8 cellular contexts compared by ENCODE assay signal in the genomic region with DNA sequence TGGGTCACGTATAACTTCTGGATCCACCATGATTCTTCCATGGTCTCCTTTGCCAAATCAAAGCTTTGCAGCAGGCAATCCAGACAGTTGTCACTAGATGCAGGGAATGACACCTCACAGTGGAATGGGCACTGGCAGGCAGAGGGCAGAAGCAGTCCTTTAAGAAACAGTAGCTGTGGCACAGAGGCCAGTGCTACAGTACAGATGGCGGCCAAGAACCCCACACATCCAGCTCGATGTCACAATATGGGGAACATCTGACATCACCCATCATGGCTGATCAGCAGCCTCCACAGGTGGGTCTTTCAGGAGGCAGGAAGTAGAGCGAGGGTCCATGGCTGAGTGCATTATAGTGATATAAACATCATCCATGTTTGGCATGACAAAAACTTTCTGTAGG. TPM values are rescaled to one million over a fixed set of nuclear protein-coding genes. Genes with fewer than 3 reads are reported as not detected.
DNase-seq lines count a peak whose midpoint lies in the region; ATAC-seq and TF ChIP-seq lines count a peak whose summit lies in the region.

No MANE protein-coding gene starts in this region.

- H3K27me3 ChIP-seq in gastrocnemius medialis = no peaks in the 10 kb centered on the region

- in situ Hi-C loops in gastrocnemius medialis (cut with MboI; ENCODE audit: low sequenced_read_pairs in 4 of 4) = loop anchor here (5.0 to 25.0 kb wide), 5 partner anchors 126 to 236 kb away; a partner anchor contains a TSS

- no peak for TF ChIP-seq POLR2A in gastrocnemius medialis (IDR thresholded peaks at IDR 0.05)

- DNase-seq in SIG-M5 treated with dmso at 0.1 percent for 504 hours (lab: John Stamatoyannopoulos, UW; ENCODE audit: unreplicated experiment) = peak; percentile 59
- no peak for DNase-seq in SIG-M5 (lab: John Stamatoyannopoulos, UW)
- peak; percentile 43 for DNase-seq in NAMALWA (ENCODE audit: low spot score)
- DNase-seq in coronary artery (ENCODE audit: low spot score) = no peak
- DNase-seq in gastrocnemius medialis = peak; percentile 73 to 91
- no peak for DNase-seq in cerebellar nuclear complex (lab: John Stamatoyannopoulos, UW)
- DNase-seq in 8988T = no peak

- H3K9me3 ChIP-seq in gastrocnemius medialis = no peaks in the 10 kb centered on the region

- ATAC-seq in gastrocnemius medialis (peak; percentile 28 to 55), GM18519 (IDR thresholded peaks at IDR 0.05; ENCODE audit: low FRiP score, unreplicated experiment) (no peak)

- H3K4me3 ChIP-seq in coronary artery (no peak overlapping the region), gastrocnemius medialis (no peak overlapping the region)

- peaks cover 58 to 75% of the 10 kb centered on the region in 2 donors for H3K4me1 ChIP-seq in gastrocnemius medialis

- H3K36me3 ChIP-seq in gastrocnemius medialis = no peaks in the 10 kb centered on the region

- peak overlapping the region; percentile 30 to 100 for H3K27ac ChIP-seq in coronary artery
- peak overlapping the region; percentile 98 to 99 (median 98) for H3K27ac ChIP-seq in gastrocnemius medialis

- TF ChIP-seq CTCF in coronary artery (IDR thresholded peaks at IDR 0.05) = no peak
- peak; percentile 44 to 64 (median 59) for TF ChIP-seq CTCF in gastrocnemius medialis (IDR thresholded peaks at IDR 0.05 in 4 of 5, conservative IDR thresholded peaks at IDR 0.05 in 1 of 5)

- intact Hi-C loops in gastrocnemius medialis (cut with DNase I; ENCODE audit: low total_unique reads) = loop anchor here (1.0 to 10.0 kb wide), 6 partner anchors 54 to 906 kb away; a partner anchor contains a TSS

RNA-seq across cellular contexts. Expression of a gene that starts 18.8 kb away (rescaled TPM):
- total RNA-seq in gastrocnemius medialis = 10 to 100 TPM in 3 of 4 donors, 1 to 10 TPM in 1; 9.7 to 27.5 (median 13.8) TPM

Comparison
In these comparisons a context has a peak if more than half of its experiments do, and no peak if none do; other contexts are left out.
1. DNase-seq: peak in SIG-M5 treated with dmso at 0.1 percent for 504 hours (single experiment), NAMALWA (single experiment) and gastrocnemius medialis (2 of 2); none in SIG-M5 (single experiment), coronary artery (single experiment), cerebellar nuclear complex (0 of 2) and 8988T (single experiment).